ENCODE assay signal across 11 cellular contexts in the genomic region with DNA sequence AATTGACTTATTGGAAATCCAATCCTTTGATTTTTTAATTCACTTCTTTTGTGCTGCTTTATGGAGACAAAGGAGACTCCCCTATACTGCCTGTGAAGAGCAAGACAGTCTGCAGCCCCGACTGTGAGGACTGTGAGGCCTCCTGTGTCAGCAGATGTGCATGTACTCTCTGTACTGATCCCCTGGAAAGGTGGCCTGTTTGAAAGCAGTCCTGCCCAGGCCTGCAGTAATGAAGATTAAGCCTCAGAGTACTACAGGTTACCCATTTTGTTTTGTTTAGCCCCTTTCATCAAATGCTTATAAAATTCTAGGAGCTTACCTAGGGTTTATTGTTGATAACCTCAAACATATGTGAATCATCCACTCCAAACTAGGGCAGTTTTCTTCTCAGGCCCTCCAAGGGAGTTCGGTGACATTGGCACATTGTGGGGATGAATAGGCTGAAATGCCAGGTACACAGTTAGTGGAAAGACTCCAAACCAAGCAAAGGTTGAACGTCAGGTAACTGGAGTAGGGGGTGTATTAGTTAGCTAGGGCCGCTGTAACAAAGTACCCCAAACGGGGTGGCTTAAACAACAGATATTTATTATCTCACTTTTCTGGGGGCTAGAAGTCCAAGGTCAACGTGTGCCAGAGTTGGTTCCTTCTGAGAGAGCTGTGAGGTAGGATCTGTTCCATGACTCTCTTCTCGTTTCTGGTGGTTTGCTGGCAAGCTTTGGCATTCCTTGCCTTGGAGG.
DNase-seq lines count a peak whose midpoint lies in the region; ATAC-seq, FAIRE-seq and TF ChIP-seq lines count a peak whose summit lies in the region.
"Had no signal": no experiment of that assay in that cellular context is flagged by ENCODE, and none has a peak within 500 bp of the region (broad histone marks: within the 10 kb centered on the region; RNA-seq: fewer than 3 reads in every experiment).

No MANE protein-coding gene starts in this region.

- TF ChIP-seq CTCF in HL-60 (IDR thresholded peaks at IDR 0.05; ENCODE audit: insufficient read depth, low read length) (no peak), kidney (IDR thresholded peaks at IDR 0.05; ENCODE audit: borderline replicate concordance, extremely low read depth, insufficient read depth) (no peak), spleen (IDR thresholded peaks at IDR 0.05 in 8 of 11, conservative IDR thresholded peaks at IDR 0.05 in 3 of 11) (no peak)

- peaks cover 0 to 6% of the 10 kb centered on the region in 2 donors for H3K36me3 ChIP-seq in kidney (ENCODE audit: control insufficient read depth in 1 of 2, insufficient read depth in 2 of 2, low read length in 2 of 2)
- H3K36me3 ChIP-seq in spleen = peaks cover 0 to 84% (median 9%) of the 10 kb centered on the region in 6 donors
- H3K36me3 ChIP-seq: HAP-1 had no signal

- H3K4me3 ChIP-seq in HL-60 (replicated peaks; ENCODE audit: insufficient read depth, low read length) (no peak overlapping the region), kidney (ENCODE audit: low read length in 2 of 2) (no peak overlapping the region), spleen (no peak overlapping the region)
- H3K4me3 ChIP-seq: HAP-1 had no signal

- DNase-seq in HL-60 (ENCODE audit: low read depth in 1 of 2, low spot score in 1 of 2) (no peak), kidney (no peak), spleen (no peak), DMS114 treated with DMSO at 0.1 percent for 48 hours (lab: John Stamatoyannopoulos, UW; ENCODE audit: unreplicated experiment) (no peak), DMS153 (lab: John Stamatoyannopoulos, UW) (no peak)
- DNase-seq in activated T-helper 1 cell treated with anti-CD3 and anti-CD28 coated beads, Interleukin-12 subunit alpha, Interleukin-12 subunit beta, Interleukin-2, Interleukin-4 antibody, amounts not matched to agents 30 ng/mL and 10 ng/mL and 1 ng/mL, durations not matched to agents 14 hours and 24 hours and 36 hours (ENCODE audit: low spot score) = no peak
- DNase-seq: activated CD4-positive, alpha-beta T cell treated with anti-CD3 and anti-CD28 coated beads, Interleukin-2, amount 50 U/mL, for 1 hour had no signal

- no peak for TF ChIP-seq POLR2A in spleen (IDR thresholded peaks at IDR 0.05)

- intact Hi-C loops in activated T-helper 1 cell treated with anti-CD3 and anti-CD28 coated beads, Interleukin-12 subunit alpha, Interleukin-12 subunit beta, Interleukin-2, Interleukin-4 antibody, amounts not matched to agents 30 ng/mL and 10 ng/mL and 1 ng/mL, durations not matched to agents 14 hours and 24 hours and 36 hours (cut with micrococcal nuclease) = loop anchor here (2.0 kb wide), 1 partner anchor 41 kb away; no protein-coding TSS in a partner anchor
- intact Hi-C loops in kidney (cut with DNase I) = no loop called here
- intact Hi-C loops in spleen (cut with DNase I; ENCODE audit: low total_unique reads) = no loop called here

- H3K4me3 Mint-ChIP-seq in activated T-helper 1 cell treated with anti-CD3 and anti-CD28 coated beads, Interleukin-12 subunit alpha, Interleukin-12 subunit beta, Interleukin-2, Interleukin-4 antibody, amounts not matched to agents 30 ng/mL and 10 ng/mL and 1 ng/mL, durations not matched to agents 14 hours and 24 hours and 36 hours = no peak overlapping the region

- no peaks in the 10 kb centered on the region for H3K27me3 Mint-ChIP-seq in activated T-helper 1 cell treated with anti-CD3 and anti-CD28 coated beads, Interleukin-12 subunit alpha, Interleukin-12 subunit beta, Interleukin-2, Interleukin-4 antibody, amounts not matched to agents 30 ng/mL and 10 ng/mL and 1 ng/mL, durations not matched to agents 14 hours and 24 hours and 36 hours (ENCODE audit: insufficient read depth)

- FAIRE-seq in kidney (lab: Jason Lieb, UNC) = no peak
- FAIRE-seq: astrocyte, frontal cortex had no signal

- H3K27ac Mint-ChIP-seq in activated T-helper 1 cell treated with anti-CD3 and anti-CD28 coated beads, Interleukin-12 subunit alpha, Interleukin-12 subunit beta, Interleukin-2, Interleukin-4 antibody, amounts not matched to agents 30 ng/mL and 10 ng/mL and 1 ng/mL, durations not matched to agents 14 hours and 24 hours and 36 hours = peak overlapping the region; percentile 81

- peaks cover 83% of the 10 kb centered on the region for H3K36me3 Mint-ChIP-seq in activated T-helper 1 cell treated with anti-CD3 and anti-CD28 coated beads, Interleukin-12 subunit alpha, Interleukin-12 subunit beta, Interleukin-2, Interleukin-4 antibody, amounts not matched to agents 30 ng/mL and 10 ng/mL and 1 ng/mL, durations not matched to agents 14 hours and 24 hours and 36 hours (ENCODE audit: low read depth)

- H3K9me3 Mint-ChIP-seq in activated T-helper 1 cell treated with anti-CD3 and anti-CD28 coated beads, Interleukin-12 subunit alpha, Interleukin-12 subunit beta, Interleukin-2, Interleukin-4 antibody, amounts not matched to agents 30 ng/mL and 10 ng/mL and 1 ng/mL, durations not matched to agents 14 hours and 24 hours and 36 hours = peaks cover 23% of the 10 kb centered on the region

- H3K27ac ChIP-seq in HL-60 (replicated peaks) (peak overlapping the region; percentile 56), kidney (ENCODE audit: low read depth in 2 of 2, low read length in 2 of 2) (peak overlapping the region; percentile 47 to 76), spleen (peak overlapping the region; percentile 33 to 81 (median 78))

- no peak for ATAC-seq in HG03432 (IDR thresholded peaks at IDR 0.05; ENCODE audit: unreplicated experiment)

- H3K9me3 ChIP-seq in kidney (ENCODE audit: control insufficient read depth in 1 of 2, low read length in 2 of 2) (peaks cover 5 to 7% of the 10 kb centered on the region in 2 donors), spleen (peaks cover 4 to 20% (median 17%) of the 10 kb centered on the region in 8 donors)

- WGBS in spleen, 5 donors = 77 to 92% (median 82%) methylated on average over 7 of the region's 7 CpGs

- H3K9ac ChIP-seq in kidney (ENCODE audit: low read length in 2 of 2) = no peak overlapping the region

- H3K4me1 ChIP-seq in kidney (ENCODE audit: control insufficient read depth in 1 of 2, insufficient read depth in 1 of 2, low read depth in 1 of 2, low read length in 2 of 2) = peaks cover 15 to 25% of the 10 kb centered on the region in 2 donors
- H3K4me1 ChIP-seq in spleen = peaks cover 20 to 57% (median 40%) of the 10 kb centered on the region in 6 donors
- H3K4me1 ChIP-seq: HAP-1 had no signal

- peaks cover 82% of the 10 kb centered on the region for H3K4me1 Mint-ChIP-seq in activated T-helper 1 cell treated with anti-CD3 and anti-CD28 coated beads, Interleukin-12 subunit alpha, Interleukin-12 subunit beta, Interleukin-2, Interleukin-4 antibody, amounts not matched to agents 30 ng/mL and 10 ng/mL and 1 ng/mL, durations not matched to agents 14 hours and 24 hours and 36 hours (ENCODE audit: low read depth)

- H3K27me3 ChIP-seq in HL-60 (ENCODE audit: insufficient read depth, poor library complexity, severe bottlenecking) = no peaks in the 10 kb centered on the region
- H3K27me3 ChIP-seq in spleen (replicated peaks in 1 of 7) = no peaks in the 10 kb centered on the region
